In the genomic region with DNA sequence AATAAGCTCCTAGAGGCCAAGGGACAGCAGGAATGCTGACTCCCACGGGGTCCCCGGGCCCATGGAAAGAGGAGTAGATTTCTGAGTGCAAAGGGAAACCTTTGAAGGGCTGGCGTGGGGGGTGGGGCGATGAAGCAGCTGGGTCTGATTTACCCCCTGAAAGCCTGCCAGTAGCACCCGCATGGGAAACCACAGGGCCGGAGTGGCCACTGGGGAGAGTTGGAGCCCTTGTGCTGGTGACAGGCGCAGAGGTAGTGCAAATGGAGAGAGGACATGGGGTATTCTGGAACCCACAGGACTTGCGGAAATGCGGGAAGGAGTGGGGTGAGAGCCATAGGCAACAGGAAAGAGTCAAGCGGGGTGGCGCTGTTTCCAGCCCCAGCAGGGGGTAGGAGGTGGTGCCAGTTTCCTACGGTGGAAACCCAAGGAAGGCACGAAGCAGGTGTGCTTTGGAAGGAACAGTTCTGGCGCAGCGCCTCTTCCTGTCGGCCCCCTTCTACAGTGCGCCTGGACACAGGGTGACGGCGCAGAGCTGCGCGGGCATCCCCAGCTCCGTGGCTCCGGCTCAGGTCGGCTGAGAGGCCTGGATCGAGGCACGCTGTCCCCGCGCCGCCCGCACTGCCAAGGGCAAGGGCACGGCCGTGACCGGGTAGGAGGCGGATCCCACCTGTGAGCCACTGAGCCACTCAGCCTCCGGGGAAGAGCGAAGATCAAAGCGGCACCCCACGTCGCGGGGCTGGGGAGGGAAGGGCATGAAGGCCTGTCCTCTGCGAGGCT, we compare ENCODE assay signal across 11 cellular contexts.
A peak's percentile ranks its signal among the peaks of the same experiment; 100 is the strongest.
DNase-seq lines count a peak whose midpoint lies in the region; ATAC-seq and TF ChIP-seq lines count a peak whose summit lies in the region.
"Had no signal": no experiment of that assay in that cellular context is flagged by ENCODE, and none has a peak within 500 bp of the region (broad histone marks: within the 10 kb centered on the region; RNA-seq: fewer than 3 reads in every experiment).

No MANE protein-coding gene starts in this region.

- TF ChIP-seq CTCF in GM23338 (conservative IDR thresholded peaks at IDR 0.05; ENCODE audit: low read depth in 2 of 2) (peak in 1 of 2 experiments; percentile 27; a peak in 1 of 4 replicates), WTC11 (IDR thresholded peaks at IDR 0.05) (no peak), osteocyte (IDR thresholded peaks at IDR 0.05) (no peak), Caco-2 (IDR thresholded peaks at IDR 0.05; ENCODE audit: insufficient read depth in 1 of 2, low read depth in 1 of 2, low read length in 1 of 2, severe bottlenecking in 1 of 2, unreplicated experiment in 1 of 2) (no peak)

- peaks cover 19% of the 10 kb centered on the region for H3K4me1 ChIP-seq in GM23338 (ENCODE audit: insufficient read depth)
- H3K4me1 ChIP-seq in iPS DF 6.9 (ENCODE audit: control insufficient read depth, insufficient read depth, low read length) = peaks cover 7% of the 10 kb centered on the region
- peaks cover 9% of the 10 kb centered on the region for H3K4me1 ChIP-seq in Caco-2

- no peaks in the 10 kb centered on the region for H3K36me3 Mint-ChIP-seq in GM23338 (ENCODE audit: low read depth)
- H3K36me3 Mint-ChIP-seq in WTC11 = no peaks in the 10 kb centered on the region
- H3K36me3 Mint-ChIP-seq in osteocyte (ENCODE audit: unreplicated experiment) = no peaks in the 10 kb centered on the region
- H3K36me3 Mint-ChIP-seq in Caco-2 (ENCODE audit: insufficient read depth, unreplicated experiment) = no peaks in the 10 kb centered on the region
- H3K36me3 Mint-ChIP-seq in activated T-helper 2 cell treated with anti-CD3 and anti-CD28 coated beads, Interferon-gamma antibody, Interleukin-2, Interleukin-4, amounts not matched to agents 10 μg/mL and 5 μg/mL and 100 μg/mL, durations not matched to agents 14 hours and 24 hours and 36 hours (ENCODE audit: low read depth) = no peaks in the 10 kb centered on the region
- H3K36me3 Mint-ChIP-seq: CD4-positive, alpha-beta memory T cell had no signal

- no CpG with 5 or more reads among the region's 41 CpGs for WGBS in iPS DF 6.9 (ENCODE audit: insufficient coverage, insufficient read length)

- ATAC-seq in GM23338 (peak; percentile 73), WTC11 (peak; percentile 72)
- ATAC-seq: effector memory CD8-positive, alpha-beta T cell had no signal

- H3K36me3 ChIP-seq in GM23338 (ENCODE audit: insufficient read depth) (no peaks in the 10 kb centered on the region), iPS DF 6.9 (ENCODE audit: control insufficient read depth, insufficient read depth, low read length) (no peaks in the 10 kb centered on the region), Caco-2 (ENCODE audit: control insufficient read depth, insufficient read depth, low read length) (no peaks in the 10 kb centered on the region)
- H3K36me3 ChIP-seq: upper lobe of left lung had no signal

- peaks cover 17% of the 10 kb centered on the region; the same call in 1 of the 2 replicates for H3F3A ChIP-seq in GM23338 (replicated peaks; ENCODE audit: low read depth)

- H3K4me2 ChIP-seq in GM23338 = peak overlapping the region; percentile 87

- H3K27me3 ChIP-seq in GM23338 (ENCODE audit: insufficient read depth) = peaks cover 64% of the 10 kb centered on the region
- peaks cover 12% of the 10 kb centered on the region; the same call in 1 of the 2 replicates for H3K27me3 ChIP-seq in iPS DF 6.9 (ENCODE audit: control insufficient read depth, insufficient read depth, low read length)
- no peaks in the 10 kb centered on the region for H3K27me3 ChIP-seq in Caco-2 (replicated peaks; ENCODE audit: control insufficient read depth, insufficient read depth, low read length)

- H4K20me1 ChIP-seq in GM23338 (replicated peaks; ENCODE audit: insufficient read depth) = no peaks in the 10 kb centered on the region

- H3K9me2 ChIP-seq in GM23338 (ENCODE audit: insufficient read depth) = no peaks in the 10 kb centered on the region

- H3K4me3 ChIP-seq in GM23338 (peak overlapping the region; percentile 63), iPS DF 6.9 (ENCODE audit: low read length) (peak overlapping the region; percentile 36; the same call in 1 of the 2 replicates), Caco-2 (ENCODE audit: low read depth, low read length) (no peak overlapping the region)

- H3K9me3 Mint-ChIP-seq in GM23338 (peaks cover 9% of the 10 kb centered on the region; the same call in 2 of the 3 replicates), WTC11 (no peaks in the 10 kb centered on the region), osteocyte (ENCODE audit: unreplicated experiment) (peaks cover 7% of the 10 kb centered on the region), Caco-2 (ENCODE audit: unreplicated experiment) (no peaks in the 10 kb centered on the region)
- no peaks in the 10 kb centered on the region for H3K9me3 Mint-ChIP-seq in activated T-helper 2 cell treated with anti-CD3 and anti-CD28 coated beads, Interferon-gamma antibody, Interleukin-2, Interleukin-4, amounts not matched to agents 10 μg/mL and 5 μg/mL and 100 μg/mL, durations not matched to agents 14 hours and 24 hours and 36 hours

- H3K4me1 Mint-ChIP-seq in GM23338 (peaks cover 27% of the 10 kb centered on the region), WTC11 (peaks cover 32% of the 10 kb centered on the region), osteocyte (ENCODE audit: unreplicated experiment) (peaks cover 26% of the 10 kb centered on the region), Caco-2 (ENCODE audit: low read depth, unreplicated experiment) (peaks cover 18% of the 10 kb centered on the region)
- no peaks in the 10 kb centered on the region for H3K4me1 Mint-ChIP-seq in activated T-helper 2 cell treated with anti-CD3 and anti-CD28 coated beads, Interferon-gamma antibody, Interleukin-2, Interleukin-4, amounts not matched to agents 10 μg/mL and 5 μg/mL and 100 μg/mL, durations not matched to agents 14 hours and 24 hours and 36 hours (ENCODE audit: low read depth)

- peak overlapping the region; percentile 84 for H2AFZ ChIP-seq in GM23338

- CTCF ChIA-PET in WTC11 (lab: Charles Lee) (interaction anchor here (0.7 to 3.0 kb wide), 12 partner anchors 9 to 94 kb away, joined by 3 to 26 read pairs (median 4); no protein-coding TSS in a partner anchor), Caco-2 (lab: Charles Lee) (no interaction called here)

- no TSS peak for BruUV-seq in Caco-2 (replicated peaks; lab: Mats Ljungman, UMichigan)

- H3K79me2 ChIP-seq in GM23338 (replicated peaks; ENCODE audit: insufficient read depth) = no peaks in the 10 kb centered on the region

- H3K4me3 Mint-ChIP-seq in GM23338 (peak overlapping the region; percentile 74), WTC11 (peak overlapping the region; percentile 67), osteocyte (ENCODE audit: unreplicated experiment) (peak overlapping the region; percentile 50), Caco-2 (ENCODE audit: unreplicated experiment) (no peak overlapping the region)
- H3K4me3 Mint-ChIP-seq in activated T-helper 2 cell treated with anti-CD3 and anti-CD28 coated beads, Interferon-gamma antibody, Interleukin-2, Interleukin-4, amounts not matched to agents 10 μg/mL and 5 μg/mL and 100 μg/mL, durations not matched to agents 14 hours and 24 hours and 36 hours (ENCODE audit: low read depth) = no peak overlapping the region

- DNase-seq in GM23338 (ENCODE audit: low spot score) = peak; percentile 60
- DNase-seq in WTC11 (ENCODE audit: low spot score) = peak; percentile 40
- no peak for DNase-seq in iPS DF 6.9 (ENCODE audit: low read depth, low spot score)
- DNase-seq in osteocyte (ENCODE audit: extremely low spot score, unreplicated experiment) = no peak
- DNase-seq in Caco-2 = no peak
- DNase-seq in activated T-helper 2 cell treated with anti-CD3 and anti-CD28 coated beads, Interferon-gamma antibody, Interleukin-2, Interleukin-4, amounts not matched to agents 10 μg/mL and 5 μg/mL and 100 μg/mL, durations not matched to agents 14 hours and 24 hours and 36 hours (ENCODE audit: low spot score) = no peak
- no peak for DNase-seq in NCI-H510A treated with DMSO at 0.1 percent for 48 hours (lab: John Stamatoyannopoulos, UW)
- no peak for DNase-seq in NCI-H1092 (lab: John Stamatoyannopoulos, UW)
- DNase-seq: CD4-positive, alpha-beta memory T cell; effector memory CD8-positive, alpha-beta T cell had no signal

- intact Hi-C loops in Caco-2 (cut with micrococcal nuclease; ENCODE audit: unreplicated experiment) = no loop called here
- intact Hi-C loops in activated T-helper 2 cell treated with anti-CD3 and anti-CD28 coated beads, Interferon-gamma antibody, Interleukin-2, Interleukin-4, amounts not matched to agents 10 μg/mL and 5 μg/mL and 100 μg/mL, durations not matched to agents 14 hours and 24 hours and 36 hours (cut with micrococcal nuclease) = no loop called here

- H3K27me3 Mint-ChIP-seq in GM23338 (ENCODE audit: insufficient read depth, low read depth, poor library complexity) (peaks cover 46% of the 10 kb centered on the region), WTC11 (ENCODE audit: low read depth) (peaks cover 77% of the 10 kb centered on the region), osteocyte (ENCODE audit: unreplicated experiment) (peaks cover 24% of the 10 kb centered on the region), Caco-2 (ENCODE audit: insufficient read depth, unreplicated experiment) (no peaks in the 10 kb centered on the region)
- H3K27me3 Mint-ChIP-seq in activated T-helper 2 cell treated with anti-CD3 and anti-CD28 coated beads, Interferon-gamma antibody, Interleukin-2, Interleukin-4, amounts not matched to agents 10 μg/mL and 5 μg/mL and 100 μg/mL, durations not matched to agents 14 hours and 24 hours and 36 hours (ENCODE audit: low read depth) = peaks cover 40% of the 10 kb centered on the region

- no peak overlapping the region for H3K27ac Mint-ChIP-seq in GM23338
- H3K27ac Mint-ChIP-seq in WTC11 = no peak overlapping the region
- H3K27ac Mint-ChIP-seq in osteocyte (ENCODE audit: unreplicated experiment) = no peak overlapping the region
- no peak overlapping the region for H3K27ac Mint-ChIP-seq in Caco-2 (ENCODE audit: unreplicated experiment)
- H3K27ac Mint-ChIP-seq in activated T-helper 2 cell treated with anti-CD3 and anti-CD28 coated beads, Interferon-gamma antibody, Interleukin-2, Interleukin-4, amounts not matched to agents 10 μg/mL and 5 μg/mL and 100 μg/mL, durations not matched to agents 14 hours and 24 hours and 36 hours = no peak overlapping the region
- H3K27ac Mint-ChIP-seq: effector memory CD8-positive, alpha-beta T cell had no signal

- POLR2A ChIA-PET in WTC11 (lab: Charles Lee) = interaction anchor here (0.5 kb wide), 1 partner anchor 256 kb away, joined by 3 read pairs; no protein-coding TSS in a partner anchor
- POLR2A ChIA-PET in Caco-2 (lab: Charles Lee) = no interaction called here

- H3K27ac ChIP-seq in GM23338 (ENCODE audit: low read depth) (no peak overlapping the region), iPS DF 6.9 (ENCODE audit: low read length) (no peak overlapping the region)
- H3K27ac ChIP-seq: upper lobe of left lung had no signal

- H3K9me3 ChIP-seq in iPS DF 6.9 (ENCODE audit: control insufficient read depth, insufficient read depth, low read length) (no peaks in the 10 kb centered on the region), Caco-2 (no peaks in the 10 kb centered on the region)
- H3K9me3 ChIP-seq: upper lobe of left lung had no signal

TF ChIP-seq in GM23338, 12 proteins besides CTCF, POLR2A, EP300 and RAD21 (continues in another document):
- TF ChIP-seq EZH2phosphoT487 (IDR thresholded peaks at IDR 0.05; ENCODE audit: unreplicated experiment) = no peak

TF ChIP-seq in WTC11, 78 proteins besides CTCF, POLR2A, EP300 and RAD21 (continues in another document):
- no peak for TF ChIP-seq OVOL2 (CRISPR knock-in tag; IDR thresholded peaks at IDR 0.05; ENCODE audit: borderline replicate concordance)

Comparison
In these comparisons a context has a peak if more than half of its experiments do, and no peak if none do; other contexts are left out.
1. DNase-seq: peak in GM23338 (single experiment) and WTC11 (single experiment); none in iPS DF 6.9 (single experiment), osteocyte (single experiment), Caco-2 (0 of 2), activated T-helper 2 cell treated with anti-CD3 and anti-CD28 coated beads, Interferon-gamma antibody, Interleukin-2, Interleukin-4, amounts not matched to agents 10 μg/mL and 5 μg/mL and 100 μg/mL, durations not matched to agents 14 hours and 24 hours and 36 hours (single experiment), NCI-H510A treated with DMSO at 0.1 percent for 48 hours (single experiment) and NCI-H1092 (single experiment).
2. H3K4me3 Mint-ChIP-seq: peak in GM23338 (single experiment), WTC11 (single experiment) and osteocyte (single experiment); none in Caco-2 (single experiment) and activated T-helper 2 cell treated with anti-CD3 and anti-CD28 coated beads, Interferon-gamma antibody, Interleukin-2, Interleukin-4, amounts not matched to agents 10 μg/mL and 5 μg/mL and 100 μg/mL, durations not matched to agents 14 hours and 24 hours and 36 hours (single experiment).